ENCODE assay signal across 8 cellular contexts in genomic region chr22:31102441-31103081, GRCh38. TPM values are rescaled to one million over a fixed set of nuclear protein-coding genes. Genes with fewer than 3 reads are reported as not detected.
DNase-seq lines count a peak whose midpoint lies in the region; ATAC-seq, FAIRE-seq and TF ChIP-seq lines count a peak whose summit lies in the region.

No MANE protein-coding gene starts in this region.

- TF ChIP-seq CTCF in AG09319 (IDR thresholded peaks at IDR 0.05; ENCODE audit: low read depth, low read length) = no peak
- no peak for TF ChIP-seq CTCF in fibroblast of mammary gland (conservative IDR thresholded peaks at IDR 0.05; ENCODE audit: control insufficient read depth, insufficient read depth, low read depth, low read length)
- no peak for TF ChIP-seq CTCF in omental fat pad (IDR thresholded peaks at IDR 0.05)

- no peak for FAIRE-seq in RCC 7860 (lab: Jason Lieb, UNC)

- DNase-seq in AG09319 (ENCODE audit: extremely low read depth, low read depth) (peak; percentile 97), RCC 7860 (ENCODE audit: low spot score) (peak; percentile 71), fibroblast of mammary gland (ENCODE audit: low read depth) (peak; percentile 96), omental fat pad (ENCODE audit: low spot score) (peak; percentile 67), GM19240 (ENCODE audit: insufficient read length, low spot score) (no peak), HuH-7 (ENCODE audit: low spot score) (no peak), NCI-H1417 treated with DMSO at 0.1 percent for 48 hours (lab: John Stamatoyannopoulos, UW) (no peak), NCI-H1105 (lab: John Stamatoyannopoulos, UW) (no peak)

- peak; percentile 69 for ATAC-seq in omental fat pad (ENCODE audit: low FRiP score)

- no peak overlapping the region for H3K4me3 ChIP-seq in fibroblast of mammary gland (ENCODE audit: control insufficient read depth, low read depth, low read length)

RNA-seq across cellular contexts. Expression of gene SELENOM, which starts 4.8 kb away (rescaled TPM):
- total RNA-seq in omental fat pad = 100 to 1,000 TPM; 162 to 346 (median 230) TPM

RNA-seq across cellular contexts. Expression of gene INPP5J, which starts 20.2 kb away (rescaled TPM):
- under 1 TPM; 0.24 to 0.84 (median 0.42) TPM for total RNA-seq in omental fat pad

RNA-seq across cellular contexts. Expression of gene SMTN, which starts 21.4 kb away (rescaled TPM):
- total RNA-seq in omental fat pad = 100 to 1,000 TPM in 1 of 4 donors, 10 to 100 TPM in 3; 29.2 to 116 (median 32.2) TPM

RNA-seq across cellular contexts. Expression of gene PLA2G3, which starts 37.7 kb away (rescaled TPM):
- total RNA-seq in omental fat pad = not detected

RNA-seq across cellular contexts. Expression of gene RNF185, which starts 57.4 kb away (rescaled TPM):
- total RNA-seq in omental fat pad = 10 to 100 TPM; 25.1 to 39.4 (median 30.0) TPM

Comparison
In these comparisons a context has a peak if more than half of its experiments do, and no peak if none do; other contexts are left out.
1. DNase-seq: peak in AG09319 (single experiment), RCC 7860 (single experiment), fibroblast of mammary gland (single experiment) and omental fat pad (single experiment); none in GM19240 (single experiment), HuH-7 (single experiment), NCI-H1417 treated with DMSO at 0.1 percent for 48 hours (single experiment) and NCI-H1105 (single experiment).